Comparison of ENCODE assay signal across 37 cellular contexts in the genomic region with DNA sequence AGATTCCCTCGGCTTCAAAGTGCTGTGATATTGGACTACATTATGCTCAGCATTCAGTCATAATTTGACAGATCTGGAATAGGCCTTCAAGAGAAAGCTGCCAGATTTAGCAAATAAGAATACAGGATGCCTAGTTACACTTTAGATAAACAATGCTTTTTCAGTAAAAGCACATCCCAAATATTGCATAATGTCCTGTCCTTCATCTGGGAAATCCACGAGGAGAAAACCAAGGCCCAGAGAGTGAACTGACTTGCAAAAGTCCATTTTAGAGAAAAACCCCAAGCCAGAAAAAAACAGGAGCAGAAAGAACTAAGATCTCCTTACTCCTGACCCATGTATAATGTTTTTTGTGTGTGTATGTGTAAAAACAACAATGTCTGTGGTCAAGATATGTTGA. TPM values are rescaled to one million over a fixed set of nuclear protein-coding genes. Genes with fewer than 3 reads are reported as not detected.
"Had no signal": no experiment of that assay in that cellular context is flagged by ENCODE, and none has a peak within 500 bp of the region (broad histone marks: within the 10 kb centered on the region; RNA-seq: fewer than 3 reads in every experiment).

No MANE protein-coding gene starts in this region.

- H3K27me3 ChIP-seq: gastroesophageal sphincter, upper lobe of left lung, vagina had no signal

- DNase-seq: activated CD4-positive, alpha-beta T cell treated with anti-CD3 and anti-CD28 coated beads for 48 hours; activated CD4-positive, alpha-beta T cell treated with anti-CD3 and anti-CD28 coated beads, Interleukin-2, amount 50 U/mL, for 48 hours; activated CD8-positive, alpha-beta memory T cell treated with anti-CD3 and anti-CD28 coated beads for 24 hours; activated effector memory CD4-positive, alpha-beta T cell treated with Interleukin-2 at 50 U/mL for 16 hours; activated naive CD4-positive, alpha-beta T cell treated with Interleukin-2 at 50 U/mL for 16 hours; activated naive CD8-positive, alpha-beta T cell treated with anti-CD3 and anti-CD28 coated beads, Interleukin-2, amount 10 ng/mL, durations not matched to agents 7 days and 5 days; amniotic stem cell; caudate nucleus; cortex of kidney; effector memory CD8-positive, alpha-beta T cell; head of caudate nucleus; hypothalamus; immature natural killer cell; kidney; left colon; lower lobe of right lung; mesenchymal stem cell; natural killer cell; posterior cingulate gyrus; stimulated activated CD4-positive, alpha-beta T cell treated with anti-CD3 and anti-CD28 coated beads, Interleukin-4, amount 100 ng/mL, for 24 hours; T-helper 17 cell; T1000; upper lobe of left lung; WERI-Rb-1 had no signal

- H3K4me3 Mint-ChIP-seq: activated naive CD8-positive, alpha-beta T cell treated with anti-CD3 and anti-CD28 coated beads, Interleukin-2, amount 10 ng/mL, durations not matched to agents 7 days and 5 days; effector memory CD8-positive, alpha-beta T cell; immature natural killer cell; natural killer cell; stimulated activated effector memory CD8-positive, alpha-beta T cell treated with anti-CD3 and anti-CD28 coated beads, Interleukin-12 subunit alpha, Interleukin-12 subunit beta, amount 100 ng/mL, for 72 hours; stimulated activated naive CD8-positive, alpha-beta T cell treated with anti-CD3 and anti-CD28 coated beads, Interleukin-15, Interleukin-2, amounts not matched to agents 100 ng/mL and 50 ng/mL, for 24 hours; T-helper 17 cell had no signal

- H3K9me3 ChIP-seq: gastroesophageal sphincter, lower lobe of right lung, thoracic aorta, upper lobe of left lung, vagina had no signal

- H3K4me1 Mint-ChIP-seq: stimulated activated effector memory CD8-positive, alpha-beta T cell treated with anti-CD3 and anti-CD28 coated beads, Interleukin-12 subunit alpha, Interleukin-12 subunit beta, amount 100 ng/mL, for 72 hours had no signal

- H3K27ac Mint-ChIP-seq: activated naive CD8-positive, alpha-beta T cell treated with anti-CD3 and anti-CD28 coated beads, Interleukin-2, amount 10 ng/mL, durations not matched to agents 7 days and 5 days; effector memory CD8-positive, alpha-beta T cell; immature natural killer cell; natural killer cell; stimulated activated effector memory CD8-positive, alpha-beta T cell treated with anti-CD3 and anti-CD28 coated beads, Interleukin-12 subunit alpha, Interleukin-12 subunit beta, amount 100 ng/mL, for 72 hours; stimulated activated naive CD8-positive, alpha-beta T cell treated with anti-CD3 and anti-CD28 coated beads, Interleukin-15, Interleukin-2, amounts not matched to agents 100 ng/mL and 50 ng/mL, for 24 hours; T-helper 17 cell had no signal

- H3K36me3 Mint-ChIP-seq: activated naive CD8-positive, alpha-beta T cell treated with anti-CD3 and anti-CD28 coated beads, Interleukin-2, amount 10 ng/mL, durations not matched to agents 7 days and 5 days; immature natural killer cell; natural killer cell; stimulated activated effector memory CD8-positive, alpha-beta T cell treated with anti-CD3 and anti-CD28 coated beads, Interleukin-12 subunit alpha, Interleukin-12 subunit beta, amount 100 ng/mL, for 72 hours had no signal

- FAIRE-seq: kidney had no signal

- H3K27ac ChIP-seq: gastroesophageal sphincter, lower lobe of right lung, skin epidermis, thoracic aorta, upper lobe of left lung, vagina, WERI-Rb-1 had no signal

- H3K36me3 ChIP-seq: gastroesophageal sphincter, lower lobe of right lung, thoracic aorta, upper lobe of left lung, vagina, WERI-Rb-1 had no signal

- H3K9me3 Mint-ChIP-seq: activated naive CD8-positive, alpha-beta T cell treated with anti-CD3 and anti-CD28 coated beads, Interleukin-2, amount 10 ng/mL, durations not matched to agents 7 days and 5 days; effector memory CD8-positive, alpha-beta T cell; immature natural killer cell; natural killer cell; stimulated activated effector memory CD8-positive, alpha-beta T cell treated with anti-CD3 and anti-CD28 coated beads, Interleukin-12 subunit alpha, Interleukin-12 subunit beta, amount 100 ng/mL, for 72 hours; stimulated activated naive CD8-positive, alpha-beta T cell treated with anti-CD3 and anti-CD28 coated beads, Interleukin-15, Interleukin-2, amounts not matched to agents 100 ng/mL and 50 ng/mL, for 24 hours had no signal

- H3K4me3 ChIP-seq: gastroesophageal sphincter, lower lobe of right lung, skin epidermis, thoracic aorta, upper lobe of left lung, vagina had no signal

- ATAC-seq: activated CD4-positive, CD25-positive, alpha-beta regulatory T cell treated with anti-CD3 and anti-CD28 coated beads, Interleukin-2, amount 50 U/mL, for 24 hours; effector memory CD8-positive, alpha-beta T cell; gastroesophageal sphincter; left colon; natural killer cell; sciatic nerve; stimulated activated effector memory CD8-positive, alpha-beta T cell treated with anti-CD3 and anti-CD28 coated beads, Interleukin-12 subunit alpha, Interleukin-12 subunit beta, amount 100 ng/mL, for 72 hours; T-helper 17 cell had no signal

RNA-seq across cellular contexts. Expression of gene BLNK, which starts 12.0 kb away (rescaled TPM):
- total RNA-seq: chondrocyte, fibroblast of villous mesenchyme had no signal

RNA-seq across cellular contexts. Expression of gene DNTT, which starts 20.9 kb away (rescaled TPM):
- total RNA-seq: activated naive CD8-positive, alpha-beta T cell treated with anti-CD3 and anti-CD28 coated beads, Interleukin-2, amount 10 ng/mL, durations not matched to agents 7 days and 5 days; chondrocyte; fibroblast of lung; fibroblast of villous mesenchyme; gastroesophageal sphincter; kidney; left colon; lower lobe of right lung; natural killer cell; osteoblast; sciatic nerve; subcutaneous adipose tissue; T-helper 17 cell; thoracic aorta; upper lobe of left lung; vagina had no signal
